1 cellular context compared by ENCODE assay signal in the genomic region with DNA sequence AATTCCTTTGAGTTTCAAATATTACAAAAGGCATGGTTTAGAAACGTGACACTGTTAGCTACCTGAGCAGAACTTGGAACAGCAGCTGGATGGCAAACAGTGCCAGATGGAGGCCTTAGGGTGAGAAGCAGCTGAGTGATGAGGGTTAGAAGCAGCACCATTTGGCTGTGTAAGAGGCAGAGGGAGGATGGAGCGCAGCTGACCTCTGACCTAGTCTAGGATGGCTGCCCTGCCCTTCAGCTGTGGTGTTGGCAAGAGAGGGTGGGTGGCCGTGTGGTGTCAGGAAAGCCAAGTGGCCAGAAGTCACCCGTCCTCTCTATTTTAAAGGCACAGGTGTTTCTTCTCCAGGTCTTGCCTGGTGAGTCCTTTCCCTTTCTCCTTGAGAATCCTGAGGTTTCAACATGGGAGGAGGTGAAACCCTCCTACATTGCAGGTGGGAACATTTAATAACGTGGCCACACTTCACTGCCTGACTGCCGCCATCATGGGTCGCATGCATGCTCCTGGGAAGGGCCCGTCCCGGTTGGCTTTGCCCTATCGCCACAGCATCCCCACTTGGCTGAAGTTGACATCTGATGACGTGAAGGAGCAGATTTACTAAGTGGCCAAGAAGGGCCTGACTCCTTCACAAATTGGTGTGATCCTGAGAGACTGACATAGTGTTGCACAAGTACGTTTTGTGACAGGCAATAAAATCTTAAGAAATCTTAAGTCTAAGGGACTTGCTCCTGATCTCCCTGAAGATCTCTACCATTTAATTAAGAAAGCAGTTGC.
TF ChIP-seq lines count a peak whose summit lies in the region.

No MANE protein-coding gene starts in this region.

TF ChIP-seq in endothelial cell of umbilical vein, 7 proteins besides CTCF, POLR2A, EP300 and RAD21:
- TF ChIP-seq, protein P1, sequence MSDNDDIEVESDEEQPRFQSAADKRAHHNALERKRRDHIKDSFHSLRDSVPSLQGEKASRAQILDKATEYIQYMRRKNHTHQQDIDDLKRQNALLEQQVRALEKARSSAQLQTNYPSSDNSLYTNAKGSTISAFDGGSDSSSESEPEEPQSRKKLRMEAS (IDR thresholded peaks at IDR 0.05; ENCODE audit: insufficient read depth, insufficient read length), result no peak
- no peak for TF ChIP-seq FOS (IDR thresholded peaks at IDR 0.05; ENCODE audit: borderline replicate concordance, insufficient read depth, low read length)
- TF ChIP-seq POLR2AphosphoS5 (IDR thresholded peaks at IDR 0.05; ENCODE audit: insufficient read depth, low read depth, low read length), result no peak
- TF ChIP-seq GATA2 (IDR thresholded peaks at IDR 0.05; ENCODE audit: insufficient read depth, insufficient read length, low read depth, low read length), result no peak
- TF ChIP-seq MYC (IDR thresholded peaks at IDR 0.05; ENCODE audit: low read depth, low read length), result no peak
- TF ChIP-seq JUN (IDR thresholded peaks at IDR 0.05; ENCODE audit: borderline replicate concordance, insufficient read depth, insufficient read length, low read depth), result no peak
- TF ChIP-seq EZH2 (IDR thresholded peaks at IDR 0.05; ENCODE audit: borderline replicate concordance, low read depth, low read length, severe bottlenecking), result no peak
